ENCODE assay signal across 12 cellular contexts in the genomic region with DNA sequence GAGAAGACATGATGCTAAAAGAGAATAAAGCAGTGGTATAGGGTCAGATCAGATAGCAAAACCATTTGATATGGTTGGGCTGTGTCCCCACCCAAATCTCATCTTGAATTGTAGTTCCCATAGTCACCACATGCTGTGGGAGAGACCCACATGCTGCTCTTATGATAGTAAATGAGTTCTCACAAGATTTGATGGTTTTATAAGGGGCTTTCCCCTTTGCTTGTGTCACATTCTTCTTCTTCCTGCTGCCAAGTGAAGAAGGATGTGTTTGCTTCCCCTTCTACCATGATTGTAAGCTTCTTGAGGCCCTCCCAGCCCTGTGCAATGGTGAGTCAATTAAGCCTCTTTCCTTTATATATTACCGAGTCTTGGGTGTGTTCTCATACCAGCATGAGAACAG. TPM values are rescaled to one million over a fixed set of nuclear protein-coding genes. Genes with fewer than 3 reads are reported as not detected.
DNase-seq lines count a peak whose midpoint lies in the region; ATAC-seq and TF ChIP-seq lines count a peak whose summit lies in the region.
"Had no signal": no experiment of that assay in that cellular context is flagged by ENCODE, and none has a peak within 500 bp of the region (broad histone marks: within the 10 kb centered on the region; RNA-seq: fewer than 3 reads in every experiment).

No MANE protein-coding gene starts in this region.

- no peak overlapping the region for H3K4me3 Mint-ChIP-seq in natural killer cell
- no peak overlapping the region for H3K4me3 Mint-ChIP-seq in natural killer cell treated with Interleukin-12 subunit alpha and Interleukin-12 subunit beta and Interleukin-15 and Interleukin-18, amount 100 ng/mL, for 72 hours
- H3K4me3 Mint-ChIP-seq in activated T-cell treated with anti-CD3 and anti-CD28 coated beads, Interleukin-2, amount 50 U/mL, for 4 hours, result no peak overlapping the region
- H3K4me3 Mint-ChIP-seq: CD8-positive, alpha-beta T cell had no signal

- H3K27me3 Mint-ChIP-seq in natural killer cell (ENCODE audit: low read depth in 2 of 2), result no peaks in the 10 kb centered on the region
- no peaks in the 10 kb centered on the region for H3K27me3 Mint-ChIP-seq in natural killer cell treated with Interleukin-12 subunit alpha and Interleukin-12 subunit beta and Interleukin-15 and Interleukin-18, amount 100 ng/mL, for 72 hours
- no peaks in the 10 kb centered on the region for H3K27me3 Mint-ChIP-seq in activated T-cell treated with anti-CD3 and anti-CD28 coated beads, Interleukin-2, amount 50 U/mL, for 4 hours (ENCODE audit: low read depth)

- no peak overlapping the region for H3K27ac Mint-ChIP-seq in natural killer cell
- peak overlapping the region in 1 of 2 donors; percentile 14 for H3K27ac Mint-ChIP-seq in natural killer cell treated with Interleukin-12 subunit alpha and Interleukin-12 subunit beta and Interleukin-15 and Interleukin-18, amount 100 ng/mL, for 72 hours
- H3K27ac Mint-ChIP-seq: CD8-positive, alpha-beta T cell had no signal

- intact Hi-C loops in natural killer cell (cut with micrococcal nuclease), result no loop called here

- TF ChIP-seq CTCF in natural killer cell (IDR thresholded peaks at IDR 0.05) (no peak), GM12872 (IDR thresholded peaks at IDR 0.05; ENCODE audit: insufficient read depth, low read depth, low read length) (peak; percentile 15; the same call in 1 of the 3 replicates)

- DNase-seq in natural killer cell (no peak), OCI-M1 (lab: John Stamatoyannopoulos, UW) (peak; percentile 28), GM19238 (ENCODE audit: insufficient read length, low spot score) (no peak)
- no peak for DNase-seq in natural killer cell treated with Interleukin-12 subunit alpha and Interleukin-12 subunit beta and Interleukin-15 and Interleukin-18, amount 100 ng/mL, for 72 hours (ENCODE audit: low spot score)
- DNase-seq in activated T-cell treated with anti-CD3 and anti-CD28 coated beads, Interleukin-2, amount 50 U/mL, for 4 hours, result no peak
- DNase-seq: Calu3; CD8-positive, alpha-beta T cell; HCEC 1CT had no signal

- H3K4me1 Mint-ChIP-seq in natural killer cell, result peaks cover 25 to 37% of the 10 kb centered on the region in 2 donors
- peaks cover 18 to 20% of the 10 kb centered on the region in 2 donors for H3K4me1 Mint-ChIP-seq in natural killer cell treated with Interleukin-12 subunit alpha and Interleukin-12 subunit beta and Interleukin-15 and Interleukin-18, amount 100 ng/mL, for 72 hours (ENCODE audit: low read depth in 2 of 2)
- peaks cover 27% of the 10 kb centered on the region for H3K4me1 Mint-ChIP-seq in activated T-cell treated with anti-CD3 and anti-CD28 coated beads, Interleukin-2, amount 50 U/mL, for 4 hours (ENCODE audit: low read depth)

- H3K36me3 Mint-ChIP-seq in natural killer cell, result peaks cover 7% of the 10 kb centered on the region
- peaks cover 30% of the 10 kb centered on the region for H3K36me3 Mint-ChIP-seq in natural killer cell treated with Interleukin-12 subunit alpha and Interleukin-12 subunit beta and Interleukin-15 and Interleukin-18, amount 100 ng/mL, for 72 hours
- H3K36me3 Mint-ChIP-seq in activated T-cell treated with anti-CD3 and anti-CD28 coated beads, Interleukin-2, amount 50 U/mL, for 4 hours (ENCODE audit: insufficient read depth), result peaks cover 56% of the 10 kb centered on the region

- peaks cover 2 to 3% of the 10 kb centered on the region in 2 donors for H3K9me3 Mint-ChIP-seq in natural killer cell
- H3K9me3 Mint-ChIP-seq in natural killer cell treated with Interleukin-12 subunit alpha and Interleukin-12 subunit beta and Interleukin-15 and Interleukin-18, amount 100 ng/mL, for 72 hours, result peaks cover 21% of the 10 kb centered on the region
- H3K9me3 Mint-ChIP-seq in activated T-cell treated with anti-CD3 and anti-CD28 coated beads, Interleukin-2, amount 50 U/mL, for 4 hours, result peaks cover 14% of the 10 kb centered on the region

- ATAC-seq in natural killer cell (peak in 2 of 3 donors; percentile 38 to 73), HG02571 (IDR thresholded peaks at IDR 0.05; ENCODE audit: unreplicated experiment) (no peak)
- ATAC-seq in natural killer cell treated with Interleukin-12 subunit alpha and Interleukin-12 subunit beta and Interleukin-15 and Interleukin-18, amount 100 ng/mL, for 72 hours, result no peak
- no peak for ATAC-seq in activated T-cell treated with anti-CD3 and anti-CD28 coated beads, Interleukin-2, amount 50 U/mL, for 4 hours
- ATAC-seq: A549; CD8-positive, alpha-beta T cell had no signal

RNA-seq across cellular contexts. Expression of a gene that starts 49.4 kb away (rescaled TPM):
- total RNA-seq in natural killer cell, result 10 to 100 TPM; 42.4 to 46.9 (median 43.2) TPM
- total RNA-seq in natural killer cell treated with Interleukin-12 subunit alpha and Interleukin-12 subunit beta and Interleukin-15 and Interleukin-18, amount 100 ng/mL, for 72 hours, result 10 to 100 TPM; 24.2 to 26.1 TPM
- total RNA-seq in activated T-cell treated with anti-CD3 and anti-CD28 coated beads, Interleukin-2, amount 50 U/mL, for 4 hours, result 10 to 100 TPM; 37.1 to 46.9 (median 43.9) TPM
- total RNA-seq: HT1080 had no signal

Comparison
In these comparisons a context has a peak if more than half of its experiments do, and no peak if none do; other contexts are left out.
1. ATAC-seq: peak in natural killer cell (2 of 3); none in natural killer cell treated with Interleukin-12 subunit alpha and Interleukin-12 subunit beta and Interleukin-15 and Interleukin-18, amount 100 ng/mL, for 72 hours (0 of 2), activated T-cell treated with anti-CD3 and anti-CD28 coated beads, Interleukin-2, amount 50 U/mL, for 4 hours (0 of 2) and HG02571 (single experiment).